8 cellular contexts compared by ENCODE assay signal in the genomic region with DNA sequence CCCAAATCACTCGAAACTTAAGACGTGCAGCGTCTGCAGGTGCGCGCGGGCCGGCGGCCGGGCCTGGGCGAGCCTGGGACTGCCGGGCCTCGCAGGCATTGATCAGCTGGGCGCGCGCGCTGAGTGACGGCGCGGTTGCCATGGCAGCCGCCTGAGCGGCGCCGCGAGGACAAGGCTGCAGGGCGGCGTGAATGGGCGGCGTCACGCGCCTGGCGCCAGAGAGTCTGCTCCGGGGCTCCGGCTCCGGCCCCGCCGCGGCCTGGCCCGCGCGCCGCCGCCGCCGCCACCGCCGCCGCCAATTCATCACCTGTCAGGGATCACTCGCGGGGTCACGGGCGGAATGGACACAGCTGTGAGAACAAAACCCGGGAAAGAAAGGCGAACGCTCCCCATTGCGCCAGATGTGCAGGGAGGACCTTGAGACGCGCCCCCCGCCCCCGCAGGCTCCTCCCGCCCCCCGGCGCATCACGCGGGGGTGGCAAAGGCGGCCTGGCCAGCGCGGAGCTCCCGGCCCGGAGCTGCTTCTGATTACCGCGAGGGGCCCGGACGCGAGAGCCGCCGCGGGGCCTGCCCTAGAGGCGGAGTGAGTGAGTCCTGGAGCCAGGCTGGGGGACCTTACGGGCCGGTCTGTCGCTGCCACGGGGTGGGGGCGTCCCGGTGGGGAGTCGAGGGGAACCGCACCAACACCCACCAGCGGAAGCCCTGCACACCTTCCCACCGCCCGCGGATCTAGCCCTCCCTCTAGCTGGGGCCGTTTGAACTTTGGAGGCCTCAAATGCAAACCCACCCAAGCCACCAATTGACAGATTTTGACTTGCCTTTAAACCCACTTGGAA. TPM values are rescaled to one million over a fixed set of nuclear protein-coding genes. Genes with fewer than 3 reads are reported as not detected.
DNase-seq lines count a peak whose midpoint lies in the region; ATAC-seq and TF ChIP-seq lines count a peak whose summit lies in the region.

No MANE protein-coding gene starts in this region.

- peaks cover 9% of the 10 kb centered on the region for H3K36me3 Mint-ChIP-seq in activated naive CD4-positive, alpha-beta T cell treated with anti-CD3 and anti-CD28 coated beads, Interleukin-2, amount 50 U/mL, for 24 hours

- no peak for TF ChIP-seq CTCF in omental fat pad (IDR thresholded peaks at IDR 0.05)
- TF ChIP-seq CTCF in thoracic aorta (IDR thresholded peaks at IDR 0.05), result no peak

- peak overlapping the region; percentile 82 for H3K4me3 Mint-ChIP-seq in activated naive CD4-positive, alpha-beta T cell treated with anti-CD3 and anti-CD28 coated beads, Interleukin-2, amount 50 U/mL, for 24 hours

- H3K27me3 ChIP-seq in thoracic aorta (replicated peaks; ENCODE audit: insufficient read depth), result no peaks in the 10 kb centered on the region

- H3K4me3 ChIP-seq in thoracic aorta, result peak overlapping the region; percentile 84

- ATAC-seq in HG02571 (IDR thresholded peaks at IDR 0.05; ENCODE audit: unreplicated experiment) (peak; percentile 64), omental fat pad (ENCODE audit: low FRiP score) (peak; percentile 60), thoracic aorta (ENCODE audit: insufficient number of reproducible peaks, low FRiP score, low read depth) (peak; percentile 59)

- H3K9me3 ChIP-seq in thoracic aorta, result peaks cover 8% of the 10 kb centered on the region

- H3K36me3 ChIP-seq in thoracic aorta, result no peaks in the 10 kb centered on the region

- H3K4me1 Mint-ChIP-seq in activated naive CD4-positive, alpha-beta T cell treated with anti-CD3 and anti-CD28 coated beads, Interleukin-2, amount 50 U/mL, for 24 hours, result peaks cover 37% of the 10 kb centered on the region

- peak overlapping the region; percentile 96 to 98 for H3K27ac ChIP-seq in thoracic aorta

- H3K27me3 Mint-ChIP-seq in activated naive CD4-positive, alpha-beta T cell treated with anti-CD3 and anti-CD28 coated beads, Interleukin-2, amount 50 U/mL, for 24 hours, result peaks cover 19% of the 10 kb centered on the region

- peak; percentile 71 for DNase-seq in GF-D8 (lab: John Stamatoyannopoulos, UW)
- DNase-seq in NCI-H1048 (lab: John Stamatoyannopoulos, UW), result peak; percentile 86
- DNase-seq in SK-N-DZ (ENCODE audit: low spot score), result peak; percentile 92
- peak; percentile 88 for DNase-seq in glomerular visceral epithelial cell (ENCODE audit: extremely low spot score)
- DNase-seq in omental fat pad (ENCODE audit: low spot score), result peak; percentile 81
- DNase-seq in thoracic aorta (ENCODE audit: low spot score), result peak; percentile 75

- H3K9me3 Mint-ChIP-seq in activated naive CD4-positive, alpha-beta T cell treated with anti-CD3 and anti-CD28 coated beads, Interleukin-2, amount 50 U/mL, for 24 hours, result peaks cover 8% of the 10 kb centered on the region

- H3K4me1 ChIP-seq in thoracic aorta (ENCODE audit: control insufficient read depth in 1 of 2, low read depth in 2 of 2), result peaks cover 4 to 22% of the 10 kb centered on the region in 2 donors

- H3K27ac Mint-ChIP-seq in activated naive CD4-positive, alpha-beta T cell treated with anti-CD3 and anti-CD28 coated beads, Interleukin-2, amount 50 U/mL, for 24 hours, result peak overlapping the region; percentile 65

RNA-seq across cellular contexts. Expression of a gene that starts 2.9 kb away (rescaled TPM):
- polyA plus RNA-seq in SK-N-DZ (2014; cell fraction: cytosol; rRNA removed), result 202 TPM in 2 replicates
- 178 and 310 TPM in 2 replicates for polyA plus RNA-seq in SK-N-DZ (2014; cell fraction: nucleus; rRNA removed)
- total RNA-seq in omental fat pad (100 to 1,000 TPM; 165 to 949 (median 312) TPM), thoracic aorta (100 to 1,000 TPM; 198 to 486 TPM)

Comparison
In these comparisons a context has a peak if more than half of its experiments do, and no peak if none do; other contexts are left out.
1. Peak in every context shown above with its lines: DNase-seq, ATAC-seq, H3K4me3 ChIP-seq and H3K27ac ChIP-seq.